ENCODE assay signal across 10 cellular contexts in genomic region chr15:80159811-80160569, GRCh38. TPM values are rescaled to one million over a fixed set of nuclear protein-coding genes. Genes with fewer than 3 reads are reported as not detected.
DNase-seq lines count a peak whose midpoint lies in the region; ATAC-seq lines count a peak whose summit lies in the region.
"Had no signal": no experiment of that assay in that cellular context is flagged by ENCODE, and none has a peak within 500 bp of the region (broad histone marks: within the 10 kb centered on the region; RNA-seq: fewer than 3 reads in every experiment).

No MANE protein-coding gene starts in this region.

- H3K9me3 Mint-ChIP-seq in activated CD4-positive, alpha-beta T cell treated with anti-CD3 and anti-CD28 coated beads for 36 hours (ENCODE audit: low read depth), result no peaks in the 10 kb centered on the region

- H3K4me3 Mint-ChIP-seq in activated CD4-positive, alpha-beta T cell treated with anti-CD3 and anti-CD28 coated beads for 36 hours, result no peak overlapping the region

- CTCF ChIA-PET in activated CD4-positive, alpha-beta T cell treated with anti-CD3 and anti-CD28 coated beads for 36 hours (lab: Charles Lee), result interaction anchor here (0.6 to 0.9 kb wide), 4 partner anchors 14 to 562 kb away, joined by 3 to 5 read pairs (median 3); no protein-coding TSS in a partner anchor

- H3K27ac Mint-ChIP-seq in activated CD4-positive, alpha-beta T cell treated with anti-CD3 and anti-CD28 coated beads for 36 hours, result peak overlapping the region; percentile 70

- H3K4me1 ChIP-seq in SJSA1 (replicated peaks), result peaks cover 9% of the 10 kb centered on the region
- peaks cover 20 to 81% (median 70%) of the 10 kb centered on the region in 5 donors for H3K4me1 ChIP-seq in subcutaneous abdominal adipose tissue (ENCODE audit: control insufficient read depth in 5 of 5, insufficient read depth in 5 of 5, low read length in 5 of 5)

- intact Hi-C loops in activated CD4-positive, alpha-beta T cell treated with anti-CD3 and anti-CD28 coated beads for 36 hours (cut with DNase I, micrococcal nuclease), result loop anchor here (1.0 to 10.0 kb wide), 5 partner anchors 8 to 1885 kb away; partner anchors contain the start of genes FAH (in 1 of the 2), MEX3B (in 1 of the 2), MORF4L1 (in 1 of the 2) and MTHFS (in 1 of the 2)

- H3K27ac ChIP-seq in SJSA1 (peak overlapping the region; percentile 27; the same call in 1 of the 2 replicates), subcutaneous abdominal adipose tissue (ENCODE audit: low read depth, low read length) (peak overlapping the region; percentile 77)
- H3K27ac ChIP-seq: ovary had no signal

- peaks cover 27% of the 10 kb centered on the region for H3K4me1 Mint-ChIP-seq in activated CD4-positive, alpha-beta T cell treated with anti-CD3 and anti-CD28 coated beads for 36 hours

- H3K9me3 ChIP-seq in SJSA1 (replicated peaks) (no peaks in the 10 kb centered on the region), subcutaneous abdominal adipose tissue (ENCODE audit: control insufficient read depth in 5 of 5, low read length in 5 of 5) (no peaks in the 10 kb centered on the region)
- H3K9me3 ChIP-seq: ovary had no signal

- peak; percentile 21 for DNase-seq in activated CD4-positive, alpha-beta T cell treated with anti-CD3 and anti-CD28 coated beads for 36 hours
- DNase-seq in activated CD4-positive, alpha-beta T cell treated with anti-CD3 and anti-CD28 coated beads, Interleukin-2, amount 50 U/mL, for 4 hours, result no peak
- no peak for DNase-seq in SJSA1 (ENCODE audit: low read depth in 1 of 2, low spot score in 2 of 2)
- DNase-seq in glomerular visceral epithelial cell (ENCODE audit: extremely low spot score), result peak; percentile 95
- DNase-seq in EL, result no peak
- DNase-seq in pons (ENCODE audit: low spot score), result no peak
- DNase-seq: NCI-H1105 had no signal

- POLR2A ChIA-PET in activated CD4-positive, alpha-beta T cell treated with anti-CD3 and anti-CD28 coated beads for 36 hours (lab: Charles Lee), result no interaction called here

- H3K36me3 Mint-ChIP-seq in activated CD4-positive, alpha-beta T cell treated with anti-CD3 and anti-CD28 coated beads for 36 hours (ENCODE audit: low read depth), result peaks cover 50% of the 10 kb centered on the region

- no peaks in the 10 kb centered on the region for H3K27me3 Mint-ChIP-seq in activated CD4-positive, alpha-beta T cell treated with anti-CD3 and anti-CD28 coated beads for 36 hours

- H3K4me3 ChIP-seq in SJSA1 (no peak overlapping the region), subcutaneous abdominal adipose tissue (ENCODE audit: low read depth in 1 of 5, low read length in 5 of 5) (no peak overlapping the region)
- H3K4me3 ChIP-seq: ovary had no signal

- H3K9ac ChIP-seq in subcutaneous abdominal adipose tissue (ENCODE audit: low read length in 5 of 5), result peak overlapping the region in 3 of 5 donors; percentile 10 to 60 (median 18)

- H3K36me3 ChIP-seq in SJSA1 (peaks cover 21% of the 10 kb centered on the region), subcutaneous abdominal adipose tissue (ENCODE audit: control insufficient read depth in 5 of 5, insufficient read depth in 5 of 5, low read length in 5 of 5) (peaks cover 11 to 52% (median 22%) of the 10 kb centered on the region in 5 donors)
- H3K36me3 ChIP-seq: ovary had no signal

- H3K27me3 ChIP-seq in SJSA1 (replicated peaks) (no peaks in the 10 kb centered on the region), subcutaneous abdominal adipose tissue (ENCODE audit: control insufficient read depth in 5 of 5, insufficient read depth in 4 of 5, low read length in 5 of 5) (no peaks in the 10 kb centered on the region)
- H3K27me3 ChIP-seq: ovary had no signal

- peak; percentile 20 for ATAC-seq in activated CD4-positive, alpha-beta T cell treated with anti-CD3 and anti-CD28 coated beads for 36 hours
- ATAC-seq in GM18498 (IDR thresholded peaks at IDR 0.05; ENCODE audit: unreplicated experiment), result no peak

RNA-seq across cellular contexts. Expression of gene FAH, which starts 7.2 kb away (rescaled TPM):
- total RNA-seq in activated CD4-positive, alpha-beta T cell treated with anti-CD3 and anti-CD28 coated beads for 36 hours, result 10 to 100 TPM; 41.1 to 44.3 TPM
- 34.4 and 41.5 TPM in 2 replicates for total RNA-seq in SJSA1 (2014; rRNA removed; shearing (Covaris generic))

Comparison
In these comparisons a context has a peak if more than half of its experiments do, and no peak if none do; other contexts are left out.
1. DNase-seq: peak in activated CD4-positive, alpha-beta T cell treated with anti-CD3 and anti-CD28 coated beads for 36 hours (single experiment) and glomerular visceral epithelial cell (single experiment); none in activated CD4-positive, alpha-beta T cell treated with anti-CD3 and anti-CD28 coated beads, Interleukin-2, amount 50 U/mL, for 4 hours (0 of 2), SJSA1 (0 of 2), EL (single experiment) and pons (single experiment).